ENCODE assay signal across 26 cellular contexts in the genomic region with DNA sequence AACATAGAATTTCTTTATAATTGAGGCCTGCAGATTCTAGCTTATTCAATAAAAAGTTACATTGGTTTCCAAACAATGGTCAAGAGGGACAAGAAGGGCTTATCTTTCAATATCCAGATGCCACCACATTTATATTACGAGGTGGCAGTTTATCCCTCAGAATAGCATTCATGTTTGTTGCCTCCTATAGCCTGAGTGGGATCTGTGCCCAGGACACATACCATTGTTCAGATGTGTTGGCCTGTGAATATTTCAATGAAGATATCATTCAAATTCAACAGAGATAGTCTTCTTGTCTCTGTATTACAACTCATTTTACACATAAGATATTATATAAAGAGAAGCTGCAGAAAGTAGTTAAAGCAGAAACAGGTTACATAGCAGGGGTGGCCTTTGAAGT. TPM values are rescaled to one million over a fixed set of nuclear protein-coding genes. Genes with fewer than 3 reads are reported as not detected.
DNase-seq lines count a peak whose midpoint lies in the region; ATAC-seq, FAIRE-seq and TF ChIP-seq lines count a peak whose summit lies in the region.
"Had no signal": no experiment of that assay in that cellular context is flagged by ENCODE, and none has a peak within 500 bp of the region (broad histone marks: within the 10 kb centered on the region; RNA-seq: fewer than 3 reads in every experiment).

No MANE protein-coding gene starts in this region.

- no peak for TF ChIP-seq CTCF in AG10803 (conservative IDR thresholded peaks at IDR 0.05; ENCODE audit: low read length)
- no peak for TF ChIP-seq CTCF in astrocyte (IDR thresholded peaks at IDR 0.05; ENCODE audit: insufficient read depth, low read depth, low read length)
- no peak for TF ChIP-seq CTCF in fibroblast of pulmonary artery (IDR thresholded peaks at IDR 0.05; ENCODE audit: low read length, missing control alignments)

- no peaks in the 10 kb centered on the region for H4K20me1 ChIP-seq in astrocyte (ENCODE audit: insufficient read depth, low read length)

- no peak overlapping the region for H3K27ac ChIP-seq in astrocyte (ENCODE audit: low read depth, low read length)
- H3K27ac ChIP-seq: 22Rv1 had no signal

- no peak overlapping the region for H3K4me2 ChIP-seq in astrocyte (ENCODE audit: low read length)

- no peak overlapping the region for H3K27ac Mint-ChIP-seq in astrocyte (ENCODE audit: unreplicated experiment)
- H3K27ac Mint-ChIP-seq in activated naive CD4-positive, alpha-beta T cell treated with anti-CD3 and anti-CD28 coated beads for 36 hours, result no peak overlapping the region
- no peak overlapping the region for H3K27ac Mint-ChIP-seq in stimulated activated effector memory CD8-positive, alpha-beta T cell treated with anti-CD3 and anti-CD28 coated beads, Interleukin-12 subunit alpha, Interleukin-12 subunit beta, amount 100 ng/mL, for 72 hours
- H3K27ac Mint-ChIP-seq: CD14-positive monocyte; CD8-positive, alpha-beta memory T cell had no signal

- DNase-seq in AG10803 (ENCODE audit: low read depth) (peak; percentile 11), MG63 (peak; percentile 42), astrocyte (ENCODE audit: low read depth) (peak; percentile 25), fibroblast of pulmonary artery (ENCODE audit: low read depth) (peak; percentile 12)
- no peak for DNase-seq in activated naive CD4-positive, alpha-beta T cell treated with anti-CD3 and anti-CD28 coated beads for 36 hours
- no peak for DNase-seq in stimulated activated effector memory CD8-positive, alpha-beta T cell treated with anti-CD3 and anti-CD28 coated beads, Interleukin-12 subunit alpha, Interleukin-12 subunit beta, amount 100 ng/mL, for 72 hours (ENCODE audit: low spot score in 2 of 2)
- DNase-seq: BE2C; Calu3; CD8-positive, alpha-beta memory T cell; Karpas-422; MV-4-11; NCI-H1105; NCI-H1436 treated with DMSO at 0.1 percent for 48 hours; NCI-H187 treated with DMSO at 0.1 percent for 48 hours; NCI-H446; NCI-H524 treated with DMSO at 0.1 percent for 48 hours; NCI-H774 had no signal

- peaks cover 4% of the 10 kb centered on the region for H3K4me1 ChIP-seq in astrocyte (ENCODE audit: insufficient read depth, low read length)
- H3K4me1 ChIP-seq: BE2C had no signal

- peaks cover 14% of the 10 kb centered on the region for H3K4me1 Mint-ChIP-seq in astrocyte (ENCODE audit: low read depth, unreplicated experiment)
- no peaks in the 10 kb centered on the region for H3K4me1 Mint-ChIP-seq in activated naive CD4-positive, alpha-beta T cell treated with anti-CD3 and anti-CD28 coated beads for 36 hours (ENCODE audit: low read depth)
- H3K4me1 Mint-ChIP-seq in stimulated activated effector memory CD8-positive, alpha-beta T cell treated with anti-CD3 and anti-CD28 coated beads, Interleukin-12 subunit alpha, Interleukin-12 subunit beta, amount 100 ng/mL, for 72 hours, result no peaks in the 10 kb centered on the region
- H3K4me1 Mint-ChIP-seq: CD14-positive monocyte; CD8-positive, alpha-beta memory T cell had no signal

- no peaks in the 10 kb centered on the region for H3K27me3 Mint-ChIP-seq in astrocyte (ENCODE audit: low read depth, unreplicated experiment)
- no peaks in the 10 kb centered on the region for H3K27me3 Mint-ChIP-seq in activated naive CD4-positive, alpha-beta T cell treated with anti-CD3 and anti-CD28 coated beads for 36 hours (ENCODE audit: low read depth)
- H3K27me3 Mint-ChIP-seq: CD8-positive, alpha-beta memory T cell had no signal

- H2AFZ ChIP-seq in astrocyte (ENCODE audit: low read depth, low read length), result no peak overlapping the region

- H3K9me3 ChIP-seq in MG63 (no peaks in the 10 kb centered on the region), astrocyte (ENCODE audit: insufficient read depth, low read depth, low read length) (no peaks in the 10 kb centered on the region)
- H3K9me3 ChIP-seq: BE2C had no signal

- H3K36me3 ChIP-seq in MG63 (no peaks in the 10 kb centered on the region), astrocyte (ENCODE audit: insufficient read depth, low read length) (no peaks in the 10 kb centered on the region)
- H3K36me3 ChIP-seq: BE2C had no signal

- no peaks in the 10 kb centered on the region for H3K79me2 ChIP-seq in astrocyte (ENCODE audit: insufficient read depth, low read length)

- CTCF ChIA-PET in activated naive CD4-positive, alpha-beta T cell treated with anti-CD3 and anti-CD28 coated beads for 36 hours (lab: Charles Lee), result no interaction called here

- no peak overlapping the region for H3K9ac ChIP-seq in astrocyte (ENCODE audit: low read length)

- ATAC-seq in stimulated activated effector memory CD8-positive, alpha-beta T cell treated with anti-CD3 and anti-CD28 coated beads, Interleukin-12 subunit alpha, Interleukin-12 subunit beta, amount 100 ng/mL, for 72 hours, result no peak
- ATAC-seq in GM21390 (IDR thresholded peaks at IDR 0.05; ENCODE audit: unreplicated experiment) (no peak), HG02763 (IDR thresholded peaks at IDR 0.05; ENCODE audit: unreplicated experiment) (no peak)

- peak; percentile 37 for FAIRE-seq in astrocyte (lab: Jason Lieb, UNC)
- FAIRE-seq: G401.6, GM12891, H54, RCC 7860 had no signal

- no peak overlapping the region for H3K4me3 ChIP-seq in AG10803 (ENCODE audit: low read length)
- no peak overlapping the region for H3K4me3 ChIP-seq in MG63
- H3K4me3 ChIP-seq in astrocyte (ENCODE audit: insufficient read depth, low read depth, low read length), result no peak overlapping the region
- H3K4me3 ChIP-seq in fibroblast of pulmonary artery (replicated peaks; ENCODE audit: low read depth, low read length), result no peak overlapping the region

- no peaks in the 10 kb centered on the region for H3K27me3 ChIP-seq in MG63
- H3K27me3 ChIP-seq in astrocyte (ENCODE audit: insufficient read depth, low read length), result no peaks in the 10 kb centered on the region
- H3K27me3 ChIP-seq: BE2C had no signal

- no peaks in the 10 kb centered on the region for H3K9me3 Mint-ChIP-seq in astrocyte (ENCODE audit: unreplicated experiment)
- H3K9me3 Mint-ChIP-seq in activated naive CD4-positive, alpha-beta T cell treated with anti-CD3 and anti-CD28 coated beads for 36 hours, result peaks cover 3% of the 10 kb centered on the region
- peaks cover 12% of the 10 kb centered on the region for H3K9me3 Mint-ChIP-seq in stimulated activated effector memory CD8-positive, alpha-beta T cell treated with anti-CD3 and anti-CD28 coated beads, Interleukin-12 subunit alpha, Interleukin-12 subunit beta, amount 100 ng/mL, for 72 hours

- H3K36me3 Mint-ChIP-seq in astrocyte (ENCODE audit: low read depth, unreplicated experiment), result no peaks in the 10 kb centered on the region
- no peaks in the 10 kb centered on the region for H3K36me3 Mint-ChIP-seq in activated naive CD4-positive, alpha-beta T cell treated with anti-CD3 and anti-CD28 coated beads for 36 hours (ENCODE audit: low read depth)
- no peaks in the 10 kb centered on the region for H3K36me3 Mint-ChIP-seq in stimulated activated effector memory CD8-positive, alpha-beta T cell treated with anti-CD3 and anti-CD28 coated beads, Interleukin-12 subunit alpha, Interleukin-12 subunit beta, amount 100 ng/mL, for 72 hours
- H3K36me3 Mint-ChIP-seq: CD14-positive monocyte had no signal

- intact Hi-C loops in activated naive CD4-positive, alpha-beta T cell treated with anti-CD3 and anti-CD28 coated beads for 36 hours (cut with micrococcal nuclease), result no loop called here

- H3K4me3 Mint-ChIP-seq in astrocyte (ENCODE audit: unreplicated experiment), result no peak overlapping the region
- H3K4me3 Mint-ChIP-seq in activated naive CD4-positive, alpha-beta T cell treated with anti-CD3 and anti-CD28 coated beads for 36 hours, result no peak overlapping the region
- H3K4me3 Mint-ChIP-seq in stimulated activated effector memory CD8-positive, alpha-beta T cell treated with anti-CD3 and anti-CD28 coated beads, Interleukin-12 subunit alpha, Interleukin-12 subunit beta, amount 100 ng/mL, for 72 hours, result no peak overlapping the region
- H3K4me3 Mint-ChIP-seq: CD14-positive monocyte; CD8-positive, alpha-beta memory T cell had no signal

RNA-seq across cellular contexts. Expression of a gene that starts 20.5 kb away (rescaled TPM):
- total RNA-seq in MG63 (2014; rRNA removed; shearing (Covaris generic); ENCODE audit: low replicate concordance), result 0.81 and 3.9 TPM in 2 replicates
- total RNA-seq in astrocyte, result 5.7 and 6.8 TPM in 2 replicates
- not detected for total RNA-seq in activated naive CD4-positive, alpha-beta T cell treated with anti-CD3 and anti-CD28 coated beads for 36 hours
- total RNA-seq: CD8-positive, alpha-beta memory T cell; HT-29 had no signal

Comparison
In these comparisons a context has a peak if more than half of its experiments do, and no peak if none do; other contexts are left out.
1. DNase-seq: peak in AG10803 (single experiment), MG63 (single experiment), astrocyte (single experiment) and fibroblast of pulmonary artery (single experiment); none in activated naive CD4-positive, alpha-beta T cell treated with anti-CD3 and anti-CD28 coated beads for 36 hours (single experiment) and stimulated activated effector memory CD8-positive, alpha-beta T cell treated with anti-CD3 and anti-CD28 coated beads, Interleukin-12 subunit alpha, Interleukin-12 subunit beta, amount 100 ng/mL, for 72 hours (0 of 2).